In genomic region chr5:119341452-119342349, GRCh38 we compare ENCODE assay signal across 8 cellular contexts. TPM values are rescaled to one million over a fixed set of nuclear protein-coding genes. Genes with fewer than 3 reads are reported as not detected.
DNase-seq lines count a peak whose midpoint lies in the region; ATAC-seq lines count a peak whose summit lies in the region.

No MANE protein-coding gene starts in this region.

- H3K36me3 ChIP-seq in mesenchymal stem cell (ENCODE audit: control insufficient read depth in 1 of 2, insufficient read depth in 2 of 2, low read depth in 1 of 2, low read length in 2 of 2) (no peaks in the 10 kb centered on the region), aorta (ENCODE audit: control insufficient read depth in 1 of 2, insufficient read depth in 2 of 2, low read length in 1 of 2) (no peaks in the 10 kb centered on the region)

- peaks cover 10% of the 10 kb centered on the region for H3K4me1 ChIP-seq in mesenchymal stem cell (ENCODE audit: control insufficient read depth, insufficient read depth, low read depth, low read length)
- no peaks in the 10 kb centered on the region for H3K4me1 ChIP-seq in aorta (ENCODE audit: control insufficient read depth in 1 of 2, insufficient read depth in 2 of 2, low read length in 2 of 2)

- H3K9ac ChIP-seq in mesenchymal stem cell (ENCODE audit: low read length): no peak overlapping the region

- no peak overlapping the region for H2BK15ac ChIP-seq in mesenchymal stem cell (ENCODE audit: low read depth, poor library complexity, severe bottlenecking)

- H2BK12ac ChIP-seq in mesenchymal stem cell (ENCODE audit: low read length in 2 of 2): no peak overlapping the region

- H3K18ac ChIP-seq in mesenchymal stem cell (ENCODE audit: low read depth in 1 of 2, low read length in 2 of 2): no peak overlapping the region

- 96% methylated on average over 2 of the region's 6 CpGs for WGBS in mesenchymal stem cell
- 87 to 92% methylated on average over 6 of the region's 6 CpGs for WGBS in aorta, 2 donors

- H2BK5ac ChIP-seq in mesenchymal stem cell (ENCODE audit: low read depth, low read length, poor library complexity, severe bottlenecking): no peak overlapping the region

- no peak overlapping the region for H2AFZ ChIP-seq in mesenchymal stem cell (ENCODE audit: low read depth, low read length)

- H3K4me3 ChIP-seq in mesenchymal stem cell (ENCODE audit: insufficient read depth in 1 of 2, low read depth in 1 of 2, low read length in 2 of 2) (no peak overlapping the region), aorta (ENCODE audit: low read length in 2 of 2) (no peak overlapping the region)

- H2BK120ac ChIP-seq in mesenchymal stem cell (ENCODE audit: low read depth, low read length): no peak overlapping the region

- H2AK5ac ChIP-seq in mesenchymal stem cell (ENCODE audit: low read length, severe bottlenecking): peak overlapping the region; percentile 79

- no peak overlapping the region for H3K23ac ChIP-seq in mesenchymal stem cell (ENCODE audit: low read length in 2 of 2)

- H4K91ac ChIP-seq in mesenchymal stem cell (ENCODE audit: low read length): no peak overlapping the region

- H3K9me3 ChIP-seq in mesenchymal stem cell (ENCODE audit: control insufficient read depth, low read length) (no peaks in the 10 kb centered on the region), aorta (ENCODE audit: control insufficient read depth, low read length) (no peaks in the 10 kb centered on the region)

- ATAC-seq in GM18861 (IDR thresholded peaks at IDR 0.05; ENCODE audit: unreplicated experiment) (peak; percentile 42), HG02623 (IDR thresholded peaks at IDR 0.05; ENCODE audit: unreplicated experiment) (peak; percentile 46), left lobe of liver (no peak), aorta (ENCODE audit: low FRiP score) (no peak)

- intact Hi-C loops in aorta (cut with DNase I): no loop called here

- H3K27me3 ChIP-seq in mesenchymal stem cell (ENCODE audit: control insufficient read depth in 1 of 2, insufficient read depth in 1 of 2, low read length in 2 of 2) (no peaks in the 10 kb centered on the region), aorta (ENCODE audit: control insufficient read depth in 1 of 2, insufficient read depth in 2 of 2, low read length in 1 of 2) (no peaks in the 10 kb centered on the region)

- H3K4ac ChIP-seq in mesenchymal stem cell (ENCODE audit: low read depth in 1 of 2, low read length in 2 of 2): no peak overlapping the region

- H3K79me1 ChIP-seq in mesenchymal stem cell (replicated peaks; ENCODE audit: low read length, poor library complexity, severe bottlenecking): peaks cover 26% of the 10 kb centered on the region

- DNase-seq in NAMALWA (ENCODE audit: low spot score): peak; percentile 90
- DNase-seq in mesenchymal stem cell: no peak
- DNase-seq in kidney glomerular epithelial cell (lab: John Stamatoyannopoulos, UW): no peak
- no peak for DNase-seq in left lobe of liver (ENCODE audit: low spot score)
- DNase-seq in aorta: no peak
- DNase-seq in activated gamma-delta T cell (lab: John Stamatoyannopoulos, UW): no peak

- H3K4me2 ChIP-seq in mesenchymal stem cell (ENCODE audit: low read length, poor library complexity, severe bottlenecking): no peak overlapping the region

- H3K14ac ChIP-seq in mesenchymal stem cell (ENCODE audit: low read length in 2 of 2): no peak overlapping the region

- H4K8ac ChIP-seq in mesenchymal stem cell (ENCODE audit: low read length): no peak overlapping the region

- peak overlapping the region; percentile 12 for H3K27ac ChIP-seq in mesenchymal stem cell (ENCODE audit: low read length, poor library complexity, severe bottlenecking)
- H3K27ac ChIP-seq in aorta (ENCODE audit: low read depth in 1 of 2, low read length in 2 of 2): no peak overlapping the region

RNA-seq across cellular contexts. Expression of gene TNFAIP8, which starts 14.1 kb away (rescaled TPM):
- 14.4 TPM for polyA plus RNA-seq in mesenchymal stem cell (2013, experiment 1 of 2)
- 15.0 TPM for polyA plus RNA-seq in mesenchymal stem cell (2013, experiment 2 of 2)
- 2.4 TPM for total RNA-seq in left lobe of liver
- total RNA-seq in aorta: 10 to 100 TPM; 17.8 to 26.9 TPM
- 10 to 100 TPM; 13.7 to 32.2 TPM for polyA plus RNA-seq in aorta

Comparison
In these comparisons a context has a peak if more than half of its experiments do, and no peak if none do; other contexts are left out.
1. ATAC-seq: peak in GM18861 (single experiment) and HG02623 (single experiment); none in left lobe of liver (single experiment) and aorta (single experiment).